1 cellular context compared by ENCODE assay signal in genomic region chr14:90288646-90289355, GRCh38.
TF ChIP-seq lines count a peak whose summit lies in the region.

No MANE protein-coding gene starts in this region.

TF ChIP-seq in liver, 16 proteins besides CTCF, POLR2A, EP300 and RAD21 (continued from another document):
- TF ChIP-seq ATF3 (IDR thresholded peaks at IDR 0.05): no peak
- peak; percentile 10 for TF ChIP-seq REST (IDR thresholded peaks at IDR 0.05)
